ENCODE assay signal across 8 cellular contexts in the genomic region with DNA sequence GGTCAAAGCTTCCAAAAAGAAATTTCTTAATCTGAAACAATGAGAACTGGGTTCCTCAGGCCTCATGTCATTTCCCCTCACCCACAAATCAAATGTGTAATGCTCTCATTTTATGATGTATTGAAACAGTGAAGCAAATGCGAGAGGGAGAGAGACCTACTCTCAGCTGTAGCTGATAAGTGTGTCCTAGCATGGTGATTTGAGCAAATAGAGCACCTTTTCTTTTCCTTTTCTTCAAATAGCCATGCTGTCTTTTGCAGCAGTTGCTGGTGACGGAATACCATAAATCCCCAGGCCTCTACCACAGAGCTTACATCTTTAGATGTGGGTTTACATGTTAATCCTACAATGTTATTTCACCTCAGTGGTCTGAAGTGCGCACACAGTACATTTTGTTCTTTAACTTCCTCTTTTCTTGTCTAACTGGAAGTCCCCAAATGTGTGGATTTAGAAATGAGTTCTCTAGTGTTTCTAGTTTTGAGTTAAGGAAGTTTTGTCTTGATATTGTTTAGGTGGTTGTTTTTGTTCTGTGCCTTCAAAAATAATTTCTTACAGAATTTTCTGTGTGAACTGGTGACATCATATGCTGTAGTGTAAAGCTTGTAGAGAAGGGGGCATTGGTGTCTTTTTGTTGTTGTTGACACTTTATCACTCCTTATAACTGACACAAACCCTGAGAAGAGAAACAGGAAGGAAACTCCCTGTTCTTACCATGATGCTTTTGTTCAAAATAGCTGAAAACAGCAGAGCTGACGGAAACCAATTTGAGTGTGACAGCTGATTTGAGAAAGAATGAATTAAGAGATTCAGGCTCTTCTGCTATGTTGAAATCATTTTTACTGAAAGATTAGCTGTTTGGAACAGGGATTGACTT. TPM values are rescaled to one million over a fixed set of nuclear protein-coding genes. Genes with fewer than 3 reads are reported as not detected.
DNase-seq lines count a peak whose midpoint lies in the region; ATAC-seq and TF ChIP-seq lines count a peak whose summit lies in the region.

No MANE protein-coding gene starts in this region.

- H3K4me3 ChIP-seq in HL-60 (replicated peaks; ENCODE audit: insufficient read depth, low read length) (no peak overlapping the region), heart left ventricle (peak overlapping the region in 3 of 12 donors; percentile 19 to 39 (median 30))

- ATAC-seq in GM19467 (IDR thresholded peaks at IDR 0.05; ENCODE audit: unreplicated experiment) (peak; percentile 56), heart left ventricle (peak; percentile 53 to 77 (median 63))
- peak; percentile 91 for ATAC-seq in stimulated activated memory B cell treated with anti-CD40 and anti-IgM and Interleukin-4, amounts not matched to agents 10 μg/mL and 1 μg/mL and 100 μg/mL, for 72 hours

- no peak for TF ChIP-seq POLR2A in heart left ventricle (IDR thresholded peaks at IDR 0.05)

- peak in 1 of 2 experiments; percentile 79 for DNase-seq in HL-60 (ENCODE audit: low read depth in 1 of 2, low spot score in 1 of 2)
- DNase-seq in activated CD4-positive, alpha-beta memory T cell treated with anti-CD3 and anti-CD28 coated beads, Interleukin-2, amount 10 ng/mL, durations not matched to agents 7 days and 5 days: peak; percentile 59
- DNase-seq in heart left ventricle: no peak
- no peak for DNase-seq in GM03348 (ENCODE audit: low spot score)
- no peak for DNase-seq in NCI-H1436 (lab: John Stamatoyannopoulos, UW)

- intact Hi-C loops in heart left ventricle (cut with DNase I): no loop called here

- POLR2A ChIA-PET in activated CD4-positive, alpha-beta memory T cell treated with anti-CD3 and anti-CD28 coated beads, Interleukin-2, amount 10 ng/mL, durations not matched to agents 7 days and 5 days (lab: Charles Lee): interaction anchor here (0.7 to 28.4 kb wide), 14 partner anchors 4 to 345 kb away, joined by 3 to 997 read pairs (median 5); partner anchors contain the start of genes CAP1, EXO5, RLF and SMAP2

- TF ChIP-seq CTCF in C4-2B (conservative IDR thresholded peaks at IDR 0.05): no peak
- no peak for TF ChIP-seq CTCF in HL-60 (IDR thresholded peaks at IDR 0.05; ENCODE audit: insufficient read depth, low read length)
- no peak for TF ChIP-seq CTCF in heart left ventricle (IDR thresholded peaks at IDR 0.05)

- H3K4me1 ChIP-seq in heart left ventricle: peaks cover 0 to 95% (median 42%) of the 10 kb centered on the region in 12 donors

- no peaks in the 10 kb centered on the region for H3K9me3 ChIP-seq in heart left ventricle

- H3K27ac ChIP-seq in C4-2B (peak overlapping the region; percentile 94; the same call in 1 of the 2 replicates), HL-60 (replicated peaks) (peak overlapping the region; percentile 81), heart left ventricle (peak overlapping the region; percentile 45 to 99 (median 65))

- 67 to 74% (median 68%) methylated on average over 4 of the region's 4 CpGs for WGBS in heart left ventricle, 4 donors

- H3K4me1 Mint-ChIP-seq in activated CD4-positive, alpha-beta memory T cell treated with anti-CD3 and anti-CD28 coated beads, Interleukin-2, amount 10 ng/mL, durations not matched to agents 7 days and 5 days: peaks cover 91% of the 10 kb centered on the region
- H3K4me1 Mint-ChIP-seq in stimulated activated memory B cell treated with anti-CD40 and anti-IgM and Interleukin-4, amounts not matched to agents 10 μg/mL and 1 μg/mL and 100 μg/mL, for 72 hours: peaks cover 90% of the 10 kb centered on the region

- peaks cover 0 to 19% (median 0%) of the 10 kb centered on the region in 9 donors for H3K36me3 ChIP-seq in heart left ventricle

- peak overlapping the region; percentile 70 for H3K4me3 Mint-ChIP-seq in activated CD4-positive, alpha-beta memory T cell treated with anti-CD3 and anti-CD28 coated beads, Interleukin-2, amount 10 ng/mL, durations not matched to agents 7 days and 5 days
- peak overlapping the region; percentile 80 for H3K4me3 Mint-ChIP-seq in stimulated activated memory B cell treated with anti-CD40 and anti-IgM and Interleukin-4, amounts not matched to agents 10 μg/mL and 1 μg/mL and 100 μg/mL, for 72 hours

- H3K9me3 Mint-ChIP-seq in activated CD4-positive, alpha-beta memory T cell treated with anti-CD3 and anti-CD28 coated beads, Interleukin-2, amount 10 ng/mL, durations not matched to agents 7 days and 5 days: no peaks in the 10 kb centered on the region
- H3K9me3 Mint-ChIP-seq in stimulated activated memory B cell treated with anti-CD40 and anti-IgM and Interleukin-4, amounts not matched to agents 10 μg/mL and 1 μg/mL and 100 μg/mL, for 72 hours: no peaks in the 10 kb centered on the region

- H3K27me3 Mint-ChIP-seq in activated CD4-positive, alpha-beta memory T cell treated with anti-CD3 and anti-CD28 coated beads, Interleukin-2, amount 10 ng/mL, durations not matched to agents 7 days and 5 days: no peaks in the 10 kb centered on the region
- no peaks in the 10 kb centered on the region for H3K27me3 Mint-ChIP-seq in stimulated activated memory B cell treated with anti-CD40 and anti-IgM and Interleukin-4, amounts not matched to agents 10 μg/mL and 1 μg/mL and 100 μg/mL, for 72 hours

- H3K36me3 Mint-ChIP-seq in activated CD4-positive, alpha-beta memory T cell treated with anti-CD3 and anti-CD28 coated beads, Interleukin-2, amount 10 ng/mL, durations not matched to agents 7 days and 5 days (ENCODE audit: low read depth): peaks cover 60% of the 10 kb centered on the region
- H3K36me3 Mint-ChIP-seq in stimulated activated memory B cell treated with anti-CD40 and anti-IgM and Interleukin-4, amounts not matched to agents 10 μg/mL and 1 μg/mL and 100 μg/mL, for 72 hours: peaks cover 31% of the 10 kb centered on the region

- H3K27ac Mint-ChIP-seq in activated CD4-positive, alpha-beta memory T cell treated with anti-CD3 and anti-CD28 coated beads, Interleukin-2, amount 10 ng/mL, durations not matched to agents 7 days and 5 days: peak overlapping the region; percentile 99
- peak overlapping the region; percentile 98 for H3K27ac Mint-ChIP-seq in stimulated activated memory B cell treated with anti-CD40 and anti-IgM and Interleukin-4, amounts not matched to agents 10 μg/mL and 1 μg/mL and 100 μg/mL, for 72 hours

- CTCF ChIA-PET in activated CD4-positive, alpha-beta memory T cell treated with anti-CD3 and anti-CD28 coated beads, Interleukin-2, amount 10 ng/mL, durations not matched to agents 7 days and 5 days (lab: Charles Lee): interaction anchor here (0.8 to 5.7 kb wide), 10 partner anchors 10 to 587 kb away, joined by 3 to 48 read pairs (median 6); partner anchors contain the start of gene SMAP2

- H3K27me3 ChIP-seq in HL-60 (ENCODE audit: insufficient read depth, poor library complexity, severe bottlenecking) (no peaks in the 10 kb centered on the region), heart left ventricle (no peaks in the 10 kb centered on the region)

RNA-seq across cellular contexts. Expression of gene SMAP2, which starts 12.1 kb away (rescaled TPM):
- total RNA-seq in activated CD4-positive, alpha-beta memory T cell treated with anti-CD3 and anti-CD28 coated beads, Interleukin-2, amount 10 ng/mL, durations not matched to agents 7 days and 5 days: 100 to 1,000 TPM; 172 to 173 TPM
- 10 to 100 TPM in 8 of 9 donors, 1 to 10 TPM in 1; 9.9 to 44.4 (median 12.9) TPM for total RNA-seq in heart left ventricle
- polyA plus RNA-seq in heart left ventricle: 10 to 100 TPM in 1 of 2 donors, 1 to 10 TPM in 1; 8.9 to 24.5 TPM
